11 cellular contexts compared by ENCODE assay signal in genomic region chr1:55288245-55288644, GRCh38.
A peak's percentile ranks its signal among the peaks of the same experiment; 100 is the strongest.
DNase-seq lines count a peak whose midpoint lies in the region; ATAC-seq and TF ChIP-seq lines count a peak whose summit lies in the region.
"Had no signal": no experiment of that assay in that cellular context is flagged by ENCODE, and none has a peak within 500 bp of the region (broad histone marks: within the 10 kb centered on the region; RNA-seq: fewer than 3 reads in every experiment).

No MANE protein-coding gene starts in this region.

- no peak overlapping the region for H3K27ac Mint-ChIP-seq in glutamatergic neuron (ENCODE audit: unreplicated experiment)

- no peaks in the 10 kb centered on the region for H3K27me3 Mint-ChIP-seq in glutamatergic neuron (ENCODE audit: unreplicated experiment)

- H3K4me3 ChIP-seq in heart right ventricle (peak overlapping the region in 2 of 10 donors; percentile 19 to 24), left ventricle myocardium inferior (no peak overlapping the region), aorta (ENCODE audit: low read length in 2 of 2) (no peak overlapping the region)
- H3K4me3 ChIP-seq: hepatocyte had no signal

- WGBS in heart right ventricle, 2 donors, result 76 to 86% methylated on average over 13 of the region's 13 CpGs
- 61 to 66% methylated on average over 13 of the region's 13 CpGs for WGBS in aorta, 2 donors

- H3K36me3 ChIP-seq in heart right ventricle, result no peaks in the 10 kb centered on the region
- H3K36me3 ChIP-seq in left ventricle myocardium inferior, result no peaks in the 10 kb centered on the region
- H3K36me3 ChIP-seq in aorta (ENCODE audit: control insufficient read depth in 1 of 2, insufficient read depth in 2 of 2, low read length in 1 of 2), result no peaks in the 10 kb centered on the region

- intact Hi-C loops in heart right ventricle (cut with DNase I), result loop anchor here in 8 of 10 donors (5.0 to 10.0 kb wide), 8 partner anchors 49 to 1537 kb away; partner anchors contain the start of gene FYB2 (in 1 of the 8)
- intact Hi-C loops in left ventricle myocardium inferior (cut with micrococcal nuclease), result no loop called here
- intact Hi-C loops in aorta (cut with DNase I), result loop anchor here (10.0 kb wide), 2 partner anchors 1427 to 1537 kb away; no protein-coding TSS in a partner anchor
- intact Hi-C loops in posterior cingulate gyrus (cut with DNase I), result loop anchor here (5.0 to 10.0 kb wide), 3 partner anchors 64 to 1537 kb away; no protein-coding TSS in a partner anchor

- H3K9me3 ChIP-seq in heart right ventricle (no peaks in the 10 kb centered on the region), left ventricle myocardium inferior (replicated peaks) (no peaks in the 10 kb centered on the region), aorta (ENCODE audit: control insufficient read depth, low read length) (no peaks in the 10 kb centered on the region)

- H3K27me3 ChIP-seq in heart right ventricle (no peaks in the 10 kb centered on the region), left ventricle myocardium inferior (ENCODE audit: low read depth) (no peaks in the 10 kb centered on the region), aorta (ENCODE audit: control insufficient read depth in 1 of 2, insufficient read depth in 2 of 2, low read length in 1 of 2) (peaks cover 0 to 1% of the 10 kb centered on the region in 2 donors)
- H3K27me3 ChIP-seq: hepatocyte had no signal

- no peak overlapping the region for H3K27ac ChIP-seq in heart right ventricle
- H3K27ac ChIP-seq in left ventricle myocardium inferior (replicated peaks), result no peak overlapping the region
- no peak overlapping the region for H3K27ac ChIP-seq in aorta (ENCODE audit: low read depth in 1 of 2, low read length in 2 of 2)
- H3K27ac ChIP-seq: hepatocyte had no signal

- ATAC-seq in heart right ventricle (peak in 6 of 8 donors; percentile 34 to 74 (median 49)), HG02678 (IDR thresholded peaks at IDR 0.05; ENCODE audit: unreplicated experiment) (peak; percentile 82), aorta (ENCODE audit: low FRiP score) (peak; percentile 55)

- DNase-seq in heart right ventricle (peak in 1 of 2 donors; percentile 51), left ventricle myocardium inferior (no peak), NCI-H1092 treated with DMSO at 0.1 percent for 48 hours (lab: John Stamatoyannopoulos, UW) (peak; percentile 27), aorta (peak in 1 of 2 donors; percentile 79), glutamatergic neuron (no peak), AG08396 (ENCODE audit: low spot score) (no peak), posterior cingulate gyrus (no peak)
- DNase-seq: CD4-positive, alpha-beta memory T cell had no signal

- H3K4me3 Mint-ChIP-seq in glutamatergic neuron (ENCODE audit: unreplicated experiment), result no peak overlapping the region
- H3K4me3 Mint-ChIP-seq: activated naive CD4-positive, alpha-beta T cell treated with anti-CD3 and anti-CD28 coated beads, Interleukin-2, amount 50 U/mL, for 24 hours had no signal

- H3K4me1 Mint-ChIP-seq in glutamatergic neuron (ENCODE audit: low read depth, unreplicated experiment), result no peaks in the 10 kb centered on the region
- H3K4me1 Mint-ChIP-seq: CD4-positive, alpha-beta memory T cell had no signal

- no peak for TF ChIP-seq CTCF in heart right ventricle (IDR thresholded peaks at IDR 0.05)
- TF ChIP-seq CTCF in left ventricle myocardium inferior (IDR thresholded peaks at IDR 0.05; ENCODE audit: borderline replicate concordance), result no peak
- TF ChIP-seq CTCF in glutamatergic neuron (IDR thresholded peaks at IDR 0.05; ENCODE audit: partially characterized antibody, unreplicated experiment), result no peak

- no peaks in the 10 kb centered on the region for H3K9me3 Mint-ChIP-seq in glutamatergic neuron (ENCODE audit: unreplicated experiment)
- H3K9me3 Mint-ChIP-seq: activated naive CD4-positive, alpha-beta T cell treated with anti-CD3 and anti-CD28 coated beads, Interleukin-2, amount 50 U/mL, for 24 hours; CD4-positive, alpha-beta memory T cell had no signal

- H3K4me1 ChIP-seq in heart right ventricle (peaks cover 0 to 6% (median 0%) of the 10 kb centered on the region in 9 donors), left ventricle myocardium inferior (no peaks in the 10 kb centered on the region), aorta (ENCODE audit: control insufficient read depth in 1 of 2, insufficient read depth in 2 of 2, low read length in 2 of 2) (no peaks in the 10 kb centered on the region)

- H3K36me3 Mint-ChIP-seq in glutamatergic neuron (ENCODE audit: unreplicated experiment), result no peaks in the 10 kb centered on the region
- H3K36me3 Mint-ChIP-seq: CD4-positive, alpha-beta memory T cell had no signal
